15 cellular contexts compared by ENCODE assay signal in genomic region chr2:46119453-46119852, GRCh38.
DNase-seq lines count a peak whose midpoint lies in the region; ATAC-seq and TF ChIP-seq lines count a peak whose summit lies in the region.
"Had no signal": no experiment of that assay in that cellular context is flagged by ENCODE, and none has a peak within 500 bp of the region (broad histone marks: within the 10 kb centered on the region; RNA-seq: fewer than 3 reads in every experiment).

No MANE protein-coding gene starts in this region.

- intact Hi-C loops in adrenal gland (cut with DNase I), result no loop called here
- intact Hi-C loops in Right ventricle myocardium superior (cut with DNase I), result no loop called here

- TF ChIP-seq CTCF in AG09319 (IDR thresholded peaks at IDR 0.05; ENCODE audit: low read depth, low read length) (no peak), adrenal gland (IDR thresholded peaks at IDR 0.05) (no peak), parathyroid adenoma (IDR thresholded peaks at IDR 0.05) (no peak)

- no peak overlapping the region for H3K4me3 ChIP-seq in adrenal gland
- no peak overlapping the region for H3K4me3 ChIP-seq in parathyroid adenoma (ENCODE audit: low read depth, low read length)
- H3K4me3 ChIP-seq: neural progenitor cell had no signal

- H3K36me3 ChIP-seq in adrenal gland (replicated peaks in 1 of 2), result no peaks in the 10 kb centered on the region
- H3K36me3 ChIP-seq in parathyroid adenoma (ENCODE audit: control insufficient read depth, insufficient read depth, low read length), result no peaks in the 10 kb centered on the region
- H3K36me3 ChIP-seq: neural progenitor cell had no signal

- H3K9me3 ChIP-seq in adrenal gland (replicated peaks in 1 of 3), result no peaks in the 10 kb centered on the region
- no peaks in the 10 kb centered on the region for H3K9me3 ChIP-seq in parathyroid adenoma (ENCODE audit: control insufficient read depth, low read length)

- no peaks in the 10 kb centered on the region for H3K79me2 ChIP-seq in parathyroid adenoma

- H3K4me1 ChIP-seq in adrenal gland (replicated peaks in 1 of 2), result peaks cover 0 to 11% of the 10 kb centered on the region in 2 donors
- H3K4me1 ChIP-seq in parathyroid adenoma, result peaks cover 2% of the 10 kb centered on the region
- H3K4me1 ChIP-seq: neural progenitor cell had no signal

- no peak overlapping the region for H3K9ac ChIP-seq in parathyroid adenoma
- H3K9ac ChIP-seq: neural progenitor cell had no signal

- WGBS in adrenal gland, 4 donors, result 65 to 76% (median 68%) methylated on average over 5 of the region's 5 CpGs

- peak overlapping the region in 3 of 5 donors; percentile 41 to 69 (median 43) for H3K27ac ChIP-seq in adrenal gland
- H3K27ac ChIP-seq in parathyroid adenoma, result peak overlapping the region; percentile 41
- H3K27ac ChIP-seq: neural progenitor cell had no signal

- no peak overlapping the region for H2AFZ ChIP-seq in parathyroid adenoma
- H2AFZ ChIP-seq: neural progenitor cell had no signal

- H3K4me2 ChIP-seq in parathyroid adenoma (ENCODE audit: low read length), result no peak overlapping the region
- H3K4me2 ChIP-seq: neural progenitor cell had no signal

- ATAC-seq in Right ventricle myocardium superior (ENCODE audit: poor library complexity), result peak; percentile 67
- ATAC-seq in GM18502 (IDR thresholded peaks at IDR 0.05; ENCODE audit: poor library complexity, unreplicated experiment), result no peak
- no peak for ATAC-seq in HG03442 (IDR thresholded peaks at IDR 0.05; ENCODE audit: unreplicated experiment)
- no peak for ATAC-seq in esophagus mucosa
- ATAC-seq: activated T-cell treated with anti-CD3 and anti-CD28 coated beads, Interleukin-2, amount 50 U/mL, for 4 hours had no signal

- H3K27me3 ChIP-seq in adrenal gland (no peaks in the 10 kb centered on the region), parathyroid adenoma (ENCODE audit: control insufficient read depth, insufficient read depth, low read length) (no peaks in the 10 kb centered on the region)
- H3K27me3 ChIP-seq: neural progenitor cell had no signal

- TF ChIP-seq POLR2A in adrenal gland (IDR thresholded peaks at IDR 0.05), result no peak

- DNase-seq in AG09319 (ENCODE audit: extremely low read depth, low read depth) (peak; percentile 69), adrenal gland (no peak), Right ventricle myocardium superior (no peak), HPDE6-E6E7 (ENCODE audit: extremely low spot score) (no peak)
- DNase-seq: activated CD4-positive, alpha-beta T cell treated with anti-CD3 and anti-CD28 coated beads, Interleukin-2, amount 10 ng/mL, durations not matched to agents 24 days and 14 days; activated T-cell treated with anti-CD3 and anti-CD28 coated beads, Interleukin-2, amount 50 U/mL, for 4 hours; effector CD4-positive, alpha-beta T cell; NCI-H146; NCI-H510A treated with DMSO at 0.1 percent for 48 hours; T-helper 9 cell had no signal
